In the genomic region with DNA sequence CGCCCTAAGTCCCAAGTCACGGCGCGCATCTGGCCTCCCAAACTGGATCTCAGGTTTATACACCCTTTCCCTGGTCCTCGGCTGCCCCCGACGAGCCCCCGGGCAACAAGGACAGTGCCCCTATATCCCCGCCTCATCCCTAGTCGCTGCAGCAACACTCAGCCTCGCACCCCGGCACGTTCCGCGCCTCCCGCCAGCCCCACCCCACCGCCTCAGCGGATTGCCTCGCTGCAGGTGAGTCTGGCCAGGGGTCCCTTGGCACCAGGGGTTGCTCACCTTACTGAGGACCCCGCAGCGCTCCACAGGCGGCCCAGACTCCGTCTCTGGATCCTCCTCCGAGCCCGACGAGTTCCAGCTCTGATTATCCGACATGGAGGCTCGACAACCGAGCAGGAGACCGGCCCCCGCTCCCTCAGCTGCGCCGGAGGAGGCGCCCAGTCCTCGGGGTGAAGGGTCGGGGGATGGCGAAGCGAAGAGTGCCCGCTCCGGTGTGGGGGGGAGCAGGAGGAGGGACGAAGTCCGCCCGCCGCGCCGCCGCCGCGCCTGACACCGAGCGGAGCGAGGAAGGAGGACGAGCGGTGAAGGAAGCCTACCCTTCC, we compare ENCODE assay signal across 8 cellular contexts. TPM values are rescaled to one million over a fixed set of nuclear protein-coding genes. Genes with fewer than 3 reads are reported as not detected.
DNase-seq lines count a peak whose midpoint lies in the region; ATAC-seq and TF ChIP-seq lines count a peak whose summit lies in the region.

No MANE protein-coding gene starts in this region.

- peak overlapping the region; percentile 67 for H3K9ac ChIP-seq in endodermal cell (ENCODE audit: extremely low read depth, low read length, poor library complexity, severe bottlenecking)

- DNase-seq in COR-L47 (lab: John Stamatoyannopoulos, UW): peak; percentile 31
- DNase-seq in HuH-7 (ENCODE audit: low spot score): peak; percentile 33
- DNase-seq in activated CD4-positive, alpha-beta T cell treated with anti-CD3 and anti-CD28 coated beads, Interleukin-2, amount 50 U/mL, for 1 hour: peak; percentile 41
- DNase-seq in endodermal cell: peak; percentile 78
- DNase-seq in stimulated activated CD8-positive, alpha-beta memory T cell treated with anti-CD3 and anti-CD28 coated beads, Interleukin-7, amount 100 ng/mL, for 1 hour (ENCODE audit: low read depth in 2 of 2): peak; percentile 5 to 6
- DNase-seq in epidermal melanocyte (ENCODE audit: insufficient read length, low spot score): no peak

- no peaks in the 10 kb centered on the region for H3K4me1 ChIP-seq in endodermal cell (ENCODE audit: control insufficient read depth, insufficient read depth, low read length)
- H3K4me1 ChIP-seq in mononuclear cell (ENCODE audit: insufficient read depth, low read length): peaks cover 40% of the 10 kb centered on the region

- 0 to 1% methylated on average over 13 to 54 of the region's 54 CpGs for WGBS in endodermal cell (ENCODE audit: insufficient coverage in 1 of 2, insufficient read length in 1 of 2), 2 experiments

- H3K4me1 Mint-ChIP-seq in endodermal cell: peaks cover 18% of the 10 kb centered on the region

- no peak for TF ChIP-seq CTCF in endodermal cell (conservative IDR thresholded peaks at IDR 0.05)

- peak overlapping the region; percentile 51 for H3K27ac ChIP-seq in endodermal cell (ENCODE audit: low read depth, low read length)

- peak overlapping the region; percentile 98 for H3K4me3 ChIP-seq in endodermal cell (ENCODE audit: low read length)
- peak overlapping the region; percentile 85 for H3K4me3 ChIP-seq in mononuclear cell (ENCODE audit: low read length)

- H3K9me3 ChIP-seq in endodermal cell (ENCODE audit: control insufficient read depth, low read length): peaks cover 11% of the 10 kb centered on the region
- no peaks in the 10 kb centered on the region for H3K9me3 ChIP-seq in mononuclear cell (ENCODE audit: low read depth, low read length)

- peak; percentile 42 for ATAC-seq in GM21528 (IDR thresholded peaks at IDR 0.05; ENCODE audit: low FRiP score, unreplicated experiment)

- peaks cover 5% of the 10 kb centered on the region for H3K9me3 Mint-ChIP-seq in endodermal cell

- peak overlapping the region; percentile 94 for H3K27ac Mint-ChIP-seq in endodermal cell

- peaks cover under 1% of the 10 kb centered on the region for H3K36me3 ChIP-seq in endodermal cell (ENCODE audit: control insufficient read depth, insufficient read depth, low read length)

- H3K4me3 Mint-ChIP-seq in endodermal cell: peak overlapping the region; percentile 89

- H3K27me3 ChIP-seq in endodermal cell (ENCODE audit: control insufficient read depth, insufficient read depth, low read length, poor library complexity, severe bottlenecking): no peaks in the 10 kb centered on the region
- H3K27me3 ChIP-seq in mononuclear cell (ENCODE audit: insufficient read depth, low read length): no peaks in the 10 kb centered on the region

- no peaks in the 10 kb centered on the region for H3K27me3 Mint-ChIP-seq in endodermal cell (ENCODE audit: insufficient read depth)

- peaks cover 14% of the 10 kb centered on the region for H3K36me3 Mint-ChIP-seq in endodermal cell (ENCODE audit: low read depth)

RNA-seq across cellular contexts. Expression of a gene that starts 0.5 kb away (rescaled TPM):
- total RNA-seq in endodermal cell (10 to 100 TPM; 51.0 to 73.5 TPM), mononuclear cell (53.0 TPM)
- 25.8 TPM for polyA plus RNA-seq in endodermal cell (2013, experiment 1 of 2)
- 29.1 TPM for polyA plus RNA-seq in endodermal cell (2013, experiment 2 of 2)

RNA-seq across cellular contexts. Expression of a gene that starts 0.8 kb away (rescaled TPM):
- total RNA-seq in endodermal cell: 10 to 100 TPM; 11.3 to 14.8 TPM
- polyA plus RNA-seq in endodermal cell (2013, experiment 1 of 2): 15.2 TPM
- polyA plus RNA-seq in endodermal cell (2013, experiment 2 of 2): 15.4 TPM
- total RNA-seq in mononuclear cell: 25.7 TPM
